21 cellular contexts compared by ENCODE assay signal in the genomic region with DNA sequence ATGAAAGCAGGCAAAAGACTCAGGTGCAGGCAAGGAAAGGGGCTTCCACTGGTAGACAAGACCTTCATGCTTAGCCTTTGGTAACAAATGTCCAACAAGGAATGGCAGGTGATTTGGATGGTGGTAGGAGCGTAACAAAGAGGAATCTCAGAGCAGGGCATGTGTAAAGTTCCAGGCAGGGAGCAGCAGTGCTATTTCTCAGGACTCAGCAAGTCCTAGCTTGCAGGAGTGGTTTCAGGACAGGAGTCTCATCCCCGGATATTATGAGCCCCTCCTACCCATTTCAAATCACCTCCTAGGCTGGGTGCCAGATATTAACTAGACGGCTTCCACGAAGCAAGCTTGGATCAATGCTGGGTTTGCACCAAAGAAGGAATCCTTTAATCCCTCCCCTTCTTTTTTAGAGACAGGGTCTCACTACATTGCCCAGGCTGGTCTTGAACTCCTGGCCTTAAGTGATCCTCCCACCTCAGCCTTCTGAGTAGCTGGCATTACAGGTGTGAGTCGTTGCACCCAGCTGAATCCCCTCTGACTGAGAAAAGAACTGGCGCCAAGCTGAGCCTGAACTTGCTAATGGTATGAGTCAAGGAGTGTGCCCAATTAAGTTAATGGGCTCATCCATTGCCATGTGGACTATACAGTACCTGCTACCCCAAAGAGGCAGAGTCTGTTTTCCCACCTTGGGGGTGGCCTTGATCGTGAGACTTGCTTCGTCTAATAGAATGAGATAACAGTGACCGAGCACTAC.
DNase-seq lines count a peak whose midpoint lies in the region; ATAC-seq, FAIRE-seq and TF ChIP-seq lines count a peak whose summit lies in the region.
"Had no signal": no experiment of that assay in that cellular context is flagged by ENCODE, and none has a peak within 500 bp of the region (broad histone marks: within the 10 kb centered on the region; RNA-seq: fewer than 3 reads in every experiment).

No MANE protein-coding gene starts in this region.

- 87% methylated on average over 9 of the region's 9 CpGs for WGBS in A549 (ENCODE audit: missing lambda C conversion rate)

- no peak for TF ChIP-seq CTCF in A549 (IDR thresholded peaks at IDR 0.05)

- ATAC-seq in A549 (no peak), GM18861 (IDR thresholded peaks at IDR 0.05; ENCODE audit: unreplicated experiment) (no peak), GM21529 (IDR thresholded peaks at IDR 0.05; ENCODE audit: unreplicated experiment) (no peak)
- ATAC-seq in activated CD8-positive, alpha-beta T cell treated with anti-CD3 and anti-CD28 coated beads, Interleukin-2, amount 10 ng/mL, durations not matched to agents 7 days and 5 days: no peak
- ATAC-seq: activated CD4-positive, CD25-positive, alpha-beta regulatory T cell treated with anti-CD3 and anti-CD28 coated beads, Interleukin-2, amount 50 U/mL, for 24 hours; GM12878; left ventricle myocardium superior; pancreas had no signal

- no peak overlapping the region for H3K4me3 Mint-ChIP-seq in CD4-positive, alpha-beta memory T cell
- H3K4me3 Mint-ChIP-seq in activated CD8-positive, alpha-beta T cell treated with anti-CD3 and anti-CD28 coated beads, Interleukin-2, amount 10 ng/mL, durations not matched to agents 7 days and 5 days: no peak overlapping the region
- no peak overlapping the region for H3K4me3 Mint-ChIP-seq in immature natural killer cell
- H3K4me3 Mint-ChIP-seq: activated naive CD8-positive, alpha-beta T cell treated with anti-CD3 and anti-CD28 coated beads, Interleukin-2, amount 10 ng/mL, durations not matched to agents 7 days and 5 days had no signal

- H3K27me3 ChIP-seq in CD4-positive, alpha-beta memory T cell (ENCODE audit: insufficient read depth, low read length): no peaks in the 10 kb centered on the region
- H3K27me3 ChIP-seq: pancreas, sigmoid colon, vagina had no signal

- H3K9me3 Mint-ChIP-seq in CD4-positive, alpha-beta memory T cell: peaks cover 0 to 2% (median 0%) of the 10 kb centered on the region in 8 donors
- H3K9me3 Mint-ChIP-seq in activated CD8-positive, alpha-beta T cell treated with anti-CD3 and anti-CD28 coated beads, Interleukin-2, amount 10 ng/mL, durations not matched to agents 7 days and 5 days (ENCODE audit: insufficient read depth): no peaks in the 10 kb centered on the region
- H3K9me3 Mint-ChIP-seq in immature natural killer cell: no peaks in the 10 kb centered on the region

- H3K9me3 ChIP-seq in A549: peaks cover 11% of the 10 kb centered on the region; the same call in 2 of the 3 replicates
- no peaks in the 10 kb centered on the region for H3K9me3 ChIP-seq in CD4-positive, alpha-beta memory T cell (ENCODE audit: control insufficient read depth in 1 of 2, low read length in 2 of 2)
- H3K9me3 ChIP-seq: sigmoid colon, vagina had no signal

- no peak for FAIRE-seq in A549 (lab: Jason Lieb, UNC)
- FAIRE-seq: GM12878, pancreas had no signal

- intact Hi-C loops in CD4-positive, alpha-beta memory T cell (cut with micrococcal nuclease): loop anchor here (5.0 kb wide), 1 partner anchor 121 kb away; no protein-coding TSS in a partner anchor

- TF ChIP-seq POLR2A in A549 (IDR thresholded peaks at IDR 0.05; ENCODE audit: low read length): no peak

- no peaks in the 10 kb centered on the region for H3K27me3 Mint-ChIP-seq in CD4-positive, alpha-beta memory T cell
- no peaks in the 10 kb centered on the region for H3K27me3 Mint-ChIP-seq in activated CD8-positive, alpha-beta T cell treated with anti-CD3 and anti-CD28 coated beads, Interleukin-2, amount 10 ng/mL, durations not matched to agents 7 days and 5 days (ENCODE audit: low read depth)
- H3K27me3 Mint-ChIP-seq in immature natural killer cell (ENCODE audit: low read depth in 3 of 3): peaks cover 0 to 3% (median 1%) of the 10 kb centered on the region in 3 donors
- H3K27me3 Mint-ChIP-seq: activated naive CD8-positive, alpha-beta T cell treated with anti-CD3 and anti-CD28 coated beads, Interleukin-2, amount 10 ng/mL, durations not matched to agents 7 days and 5 days had no signal

- CTCF ChIA-PET in A549 (lab: Yijun Ruan, JAX): interaction anchor here (0.9 to 3.4 kb wide), 6 partner anchors 9 to 189 kb away, joined by 3 to 22 read pairs (median 5); no protein-coding TSS in a partner anchor
- CTCF ChIA-PET in CD4-positive, alpha-beta memory T cell (lab: Charles Lee; ENCODE audit: partially characterized antibody): interaction anchor here (1.1 to 3.5 kb wide), 4 partner anchors 9 to 30 kb away, joined by 3 to 22 read pairs (median 3); no protein-coding TSS in a partner anchor
- CTCF ChIA-PET in activated CD8-positive, alpha-beta T cell treated with anti-CD3 and anti-CD28 coated beads, Interleukin-2, amount 10 ng/mL, durations not matched to agents 7 days and 5 days (lab: Charles Lee): interaction anchor here (1.0 to 3.6 kb wide), 4 partner anchors 14 to 62 kb away, joined by 3 to 18 read pairs (median 3); no protein-coding TSS in a partner anchor

- POLR2A ChIA-PET in A549 (lab: Yijun Ruan, JAX): interaction anchor here (2.9 kb wide), 1 partner anchor 190 kb away, joined by 21 read pairs; a partner anchor contains a TSS
- POLR2A ChIA-PET in CD4-positive, alpha-beta memory T cell (lab: Charles Lee; ENCODE audit: partially characterized antibody): interaction anchor here (1.1 to 5.1 kb wide), 3 partner anchors 14 to 147 kb away, joined by 3 to 88 read pairs (median 9); no protein-coding TSS in a partner anchor
- POLR2A ChIA-PET in activated CD8-positive, alpha-beta T cell treated with anti-CD3 and anti-CD28 coated beads, Interleukin-2, amount 10 ng/mL, durations not matched to agents 7 days and 5 days (lab: Charles Lee): no interaction called here

- H3K27ac ChIP-seq in A549: peak overlapping the region; percentile 88 to 94
- no peak overlapping the region for H3K27ac ChIP-seq in CD4-positive, alpha-beta memory T cell (ENCODE audit: low read depth, low read length)
- H3K27ac ChIP-seq: pancreas, sigmoid colon, vagina had no signal

- H3K4me1 ChIP-seq in A549: peaks cover 75% of the 10 kb centered on the region
- peaks cover 37% of the 10 kb centered on the region for H3K4me1 ChIP-seq in CD4-positive, alpha-beta memory T cell (ENCODE audit: insufficient read depth, low read length)
- H3K4me1 ChIP-seq: pancreas, sigmoid colon, vagina had no signal

- H3K36me3 ChIP-seq in CD4-positive, alpha-beta memory T cell (ENCODE audit: insufficient read depth, low read length): no peaks in the 10 kb centered on the region
- H3K36me3 ChIP-seq: pancreas, sigmoid colon, vagina had no signal

- H3K36me3 Mint-ChIP-seq in CD4-positive, alpha-beta memory T cell: no peaks in the 10 kb centered on the region
- H3K36me3 Mint-ChIP-seq in activated CD8-positive, alpha-beta T cell treated with anti-CD3 and anti-CD28 coated beads, Interleukin-2, amount 10 ng/mL, durations not matched to agents 7 days and 5 days (ENCODE audit: low read depth): peaks cover 6% of the 10 kb centered on the region
- H3K36me3 Mint-ChIP-seq in immature natural killer cell: peaks cover 0 to 21% (median 4%) of the 10 kb centered on the region in 3 donors

- no peak for TF ChIP-seq EP300 in A549 (IDR thresholded peaks at IDR 0.05)

- no peak overlapping the region for H3K4me3 ChIP-seq in A549
- H3K4me3 ChIP-seq in CD4-positive, alpha-beta memory T cell (ENCODE audit: low read length in 2 of 2): no peak overlapping the region
- H3K4me3 ChIP-seq: GM12878, pancreas, sigmoid colon, vagina had no signal

- TF ChIP-seq RAD21 in A549 (conservative IDR thresholded peaks at IDR 0.05 in 1 of 2, IDR thresholded peaks at IDR 0.05 in 1 of 2): no peak

- peak overlapping the region; percentile 55; the same call in 2 of the 3 replicates for H3K4me2 ChIP-seq in A549

- no peak for DNase-seq in A549 (ENCODE audit: low read depth in 1 of 2, low spot score in 1 of 2)
- DNase-seq in CD4-positive, alpha-beta memory T cell: no peak
- DNase-seq in activated CD8-positive, alpha-beta T cell treated with anti-CD3 and anti-CD28 coated beads, Interleukin-2, amount 10 ng/mL, durations not matched to agents 7 days and 5 days: no peak
- DNase-seq in immature natural killer cell: no peak
- no peak for DNase-seq in DMS 273 treated with DMSO at 0.1 percent for 48 hours (lab: John Stamatoyannopoulos, UW)
- DNase-seq: activated naive CD8-positive, alpha-beta T cell treated with anti-CD3 and anti-CD28 coated beads, Interleukin-2, amount 10 ng/mL, durations not matched to agents 7 days and 5 days; AML-193; GF-D8; KG1; left ventricle myocardium superior; NCI-H1092; NCI-H2081 treated with DMSO at 0.1 percent for 48 hours; NCI-H524 treated with DMSO at 0.1 percent for 48 hours; pancreas; sigmoid colon; stimulated activated CD4-positive, alpha-beta T cell treated with anti-CD3 and anti-CD28 coated beads, Interleukin-2, amount 100 ng/mL, for 24 hours had no signal

- peaks cover 41 to 60% (median 50%) of the 10 kb centered on the region in 4 donors for H3K4me1 Mint-ChIP-seq in CD4-positive, alpha-beta memory T cell
- H3K4me1 Mint-ChIP-seq in activated CD8-positive, alpha-beta T cell treated with anti-CD3 and anti-CD28 coated beads, Interleukin-2, amount 10 ng/mL, durations not matched to agents 7 days and 5 days (ENCODE audit: low read depth): peaks cover 62% of the 10 kb centered on the region
- H3K4me1 Mint-ChIP-seq in immature natural killer cell: peaks cover 34 to 37% of the 10 kb centered on the region in 2 donors

- H3K27ac Mint-ChIP-seq in CD4-positive, alpha-beta memory T cell: peak overlapping the region in 6 of 7 donors; percentile 50 to 79 (median 70)
- peak overlapping the region; percentile 18 for H3K27ac Mint-ChIP-seq in activated CD8-positive, alpha-beta T cell treated with anti-CD3 and anti-CD28 coated beads, Interleukin-2, amount 10 ng/mL, durations not matched to agents 7 days and 5 days
- H3K27ac Mint-ChIP-seq in immature natural killer cell: peak overlapping the region in 4 of 6 donors; percentile 50 to 93 (median 72)
- H3K27ac Mint-ChIP-seq: activated naive CD8-positive, alpha-beta T cell treated with anti-CD3 and anti-CD28 coated beads, Interleukin-2, amount 10 ng/mL, durations not matched to agents 7 days and 5 days had no signal

TF ChIP-seq in A549, 52 proteins besides CTCF, POLR2A, EP300 and RAD21 (continues in another document):
- TF ChIP-seq EHMT2 (IDR thresholded peaks at IDR 0.05; ENCODE audit: low read depth) (no peak), NPAS2 (CRISPR knock-in tag; IDR thresholded peaks at IDR 0.05; ENCODE audit: borderline replicate concordance) (no peak), JUN (IDR thresholded peaks at IDR 0.05) (no peak), RCOR1 (IDR thresholded peaks at IDR 0.05; ENCODE audit: low read depth, low read length) (no peak), FOSB (CRISPR knock-in tag; IDR thresholded peaks at IDR 0.05) (no peak), KDM5A (IDR thresholded peaks at IDR 0.05) (no peak), MAZ (IDR thresholded peaks at IDR 0.05; ENCODE audit: borderline replicate concordance, low read depth, low read length) (no peak), SREBF2 (IDR thresholded peaks at IDR 0.05) (no peak), ZSCAN20 (CRISPR knock-in tag; IDR thresholded peaks at IDR 0.05) (no peak), ZFP36 (IDR thresholded peaks at IDR 0.05; ENCODE audit: borderline replicate concordance, partially characterized antibody) (no peak), ZC3H11A (IDR thresholded peaks at IDR 0.05) (no peak), FOXS1 (CRISPR knock-in tag; IDR thresholded peaks at IDR 0.05) (no peak), EHF (CRISPR knock-in tag; IDR thresholded peaks at IDR 0.05) (no peak)

Comparison
In these comparisons a context has a peak if more than half of its experiments do, and no peak if none do; other contexts are left out.
1. H3K27ac Mint-ChIP-seq: peak in every context shown above with its lines; median percentile 72 in immature natural killer cell; 70 in CD4-positive, alpha-beta memory T cell; 18 in activated CD8-positive, alpha-beta T cell treated with anti-CD3 and anti-CD28 coated beads, Interleukin-2, amount 10 ng/mL, durations not matched to agents 7 days and 5 days.